Comparison of ENCODE assay signal across 17 cellular contexts in genomic region chr10:13276749-13277394, GRCh38. TPM values are rescaled to one million over a fixed set of nuclear protein-coding genes. Genes with fewer than 3 reads are reported as not detected.
DNase-seq lines count a peak whose midpoint lies in the region; ATAC-seq, FAIRE-seq and TF ChIP-seq lines count a peak whose summit lies in the region.
"Had no signal": no experiment of that assay in that cellular context is flagged by ENCODE, and none has a peak within 500 bp of the region (broad histone marks: within the 10 kb centered on the region; RNA-seq: fewer than 3 reads in every experiment).

No MANE protein-coding gene starts in this region.

- TF ChIP-seq POLR2A in heart left ventricle (IDR thresholded peaks at IDR 0.05) (no peak), K562 (conservative IDR thresholded peaks at IDR 0.05) (no peak), testis (IDR thresholded peaks at IDR 0.05) (no peak)

- H3K27me3 ChIP-seq in cardiac muscle cell (no peaks in the 10 kb centered on the region), heart left ventricle (no peaks in the 10 kb centered on the region), K562 (ENCODE audit: control insufficient read depth in 2 of 2, insufficient read depth in 2 of 2, low read length in 2 of 2) (no peaks in the 10 kb centered on the region), hepatocyte (no peaks in the 10 kb centered on the region), testis (no peaks in the 10 kb centered on the region)
- H3K27me3 ChIP-seq: upper lobe of left lung had no signal

- H3K27ac ChIP-seq in cardiac muscle cell, result no peak overlapping the region
- H3K27ac ChIP-seq in heart left ventricle, result no peak overlapping the region
- H3K27ac ChIP-seq in K562 (ENCODE audit: extremely low read depth, low read depth, low read length), result no peak overlapping the region
- H3K27ac ChIP-seq in hepatocyte, result no peak overlapping the region
- no peak overlapping the region for H3K27ac ChIP-seq in testis
- H3K27ac ChIP-seq: A549, upper lobe of left lung had no signal

- no peaks in the 10 kb centered on the region for H3K9me2 ChIP-seq in hepatocyte (replicated peaks; ENCODE audit: insufficient read depth)

- peak in 1 of 2 experiments; percentile 33; a peak in 2 of 4 replicates for TF ChIP-seq RAD21 in K562 (CRISPR knock-in tag; conservative IDR thresholded peaks at IDR 0.05 in 1 of 2, IDR thresholded peaks at IDR 0.05 in 1 of 2)

- TF ChIP-seq CTCF in cardiac muscle cell (IDR thresholded peaks at IDR 0.05; ENCODE audit: low read depth, low read length), result peak; percentile 33
- peak in 5 of 12 donors; percentile 9 to 31 (median 26) for TF ChIP-seq CTCF in heart left ventricle (IDR thresholded peaks at IDR 0.05)
- peak in 1 of 3 experiments; percentile 24; a peak in 1 of 6 replicates for TF ChIP-seq CTCF in K562 (IDR thresholded peaks at IDR 0.05 in 2 of 3, conservative IDR thresholded peaks at IDR 0.05 in 1 of 3; ENCODE audit: insufficient read depth in 2 of 3, low read depth in 1 of 3, low read length in 3 of 3)
- peak; percentile 34 for TF ChIP-seq CTCF in hepatocyte (IDR thresholded peaks at IDR 0.05; ENCODE audit: poor library complexity)
- peak in 2 of 3 experiments; percentile 9 to 10 for TF ChIP-seq CTCF in testis (IDR thresholded peaks at IDR 0.05)

- H3K4me3 Mint-ChIP-seq in T-cell, result no peak overlapping the region
- H3K4me3 Mint-ChIP-seq: activated naive CD8-positive, alpha-beta T cell treated with anti-CD3 and anti-CD28 coated beads, Interleukin-2, amount 50 U/mL, for 24 hours had no signal

- no peaks in the 10 kb centered on the region for H3K9me3 Mint-ChIP-seq in T-cell
- H3K9me3 Mint-ChIP-seq: activated naive CD8-positive, alpha-beta T cell treated with anti-CD3 and anti-CD28 coated beads, Interleukin-2, amount 50 U/mL, for 24 hours had no signal

- H3K79me2 ChIP-seq in K562 (ENCODE audit: control insufficient read depth, insufficient read depth, low read length) (no peaks in the 10 kb centered on the region), hepatocyte (no peaks in the 10 kb centered on the region)

- H3K9me3 ChIP-seq in cardiac muscle cell (ENCODE audit: low read depth), result no peaks in the 10 kb centered on the region
- no peaks in the 10 kb centered on the region for H3K9me3 ChIP-seq in heart left ventricle
- no peaks in the 10 kb centered on the region for H3K9me3 ChIP-seq in K562 (replicated peaks; ENCODE audit: control insufficient read depth, insufficient read depth, low read depth, low read length)
- no peaks in the 10 kb centered on the region for H3K9me3 ChIP-seq in hepatocyte (ENCODE audit: low read depth)
- H3K9me3 ChIP-seq in testis, result no peaks in the 10 kb centered on the region
- H3K9me3 ChIP-seq: A549, upper lobe of left lung had no signal

- CTCF ChIA-PET in K562 (lab: Yijun Ruan, JAX; ENCODE audit: low intra/inter-chr PET ratio) (no interaction called here), T-cell (lab: Charles Lee) (interaction anchor here in 1 of 2 donors (0.7 kb wide), 1 partner anchor 9 kb away, joined by 6 read pairs; no protein-coding TSS in a partner anchor)

- BruUV-seq in K562 (replicated peaks; lab: Mats Ljungman, UMichigan), result no TSS peak

- H3K4me3 ChIP-seq in cardiac muscle cell, result no peak overlapping the region
- H3K4me3 ChIP-seq in heart left ventricle, result no peak overlapping the region
- H3K4me3 ChIP-seq in K562, result no peak overlapping the region
- H3K4me3 ChIP-seq in hepatocyte, result no peak overlapping the region
- no peak overlapping the region for H3K4me3 ChIP-seq in testis
- H3K4me3 ChIP-seq: A549, lung, upper lobe of left lung had no signal

- no peak overlapping the region for H3K9ac ChIP-seq in K562 (ENCODE audit: insufficient read depth in 1 of 2, low read depth in 2 of 2, low read length in 2 of 2)

- ATAC-seq in heart left ventricle, result no peak
- no peak; the same call in 2 of the 3 replicates for ATAC-seq in K562
- no peak for ATAC-seq in T-cell (replicated peaks in 1 of 4)
- ATAC-seq: A549; activated naive CD8-positive, alpha-beta T cell treated with anti-CD3 and anti-CD28 coated beads, Interleukin-2, amount 50 U/mL, for 24 hours had no signal

- no peak for TF ChIP-seq EP300 in K562 (IDR thresholded peaks at IDR 0.05; ENCODE audit: low read length)

- in situ Hi-C loops in K562 (cut with MboI), result no loop called here

- no peaks in the 10 kb centered on the region for H3K27me3 Mint-ChIP-seq in T-cell
- H3K27me3 Mint-ChIP-seq: activated naive CD8-positive, alpha-beta T cell treated with anti-CD3 and anti-CD28 coated beads, Interleukin-2, amount 50 U/mL, for 24 hours had no signal

- DNase-seq in cardiac muscle cell (ENCODE audit: low read depth in 1 of 2, low spot score in 1 of 2) (peak in 1 of 2 donors; percentile 52), heart left ventricle (no peak), K562 (ENCODE audit: extremely low read depth in 1 of 4, low spot score in 3 of 4) (no peak), hepatocyte (ENCODE audit: low spot score) (no peak), testis (peak; percentile 20), foreskin melanocyte (no peak), T-cell (no peak)
- DNase-seq in stimulated activated CD4-positive, alpha-beta T cell treated with anti-CD3 and anti-CD28 coated beads, Interleukin-2, amount 100 ng/mL, for 48 hours, result no peak
- DNase-seq: activated naive CD8-positive, alpha-beta T cell treated with anti-CD3 and anti-CD28 coated beads, Interleukin-2, amount 50 U/mL, for 24 hours; NCI-H2029; NCI-H774; nucleus accumbens; SHP77; stimulated activated CD4-positive, alpha-beta T cell treated with anti-CD3 and anti-CD28 coated beads, Interleukin-15, amount 100 ng/mL, for 24 hours; upper lobe of left lung had no signal

- H3K9me1 ChIP-seq in K562 (ENCODE audit: control insufficient read depth, insufficient read depth, low read length), result no peaks in the 10 kb centered on the region

- intact Hi-C loops in heart left ventricle (cut with DNase I), result loop anchor here in 1 of 10 donors (10.0 kb wide), 1 partner anchor 112 kb away; the partner anchor contains the start of gene MCM10
- intact Hi-C loops in K562 (cut with micrococcal nuclease), result loop anchor here (10.0 kb wide), 2 partner anchors 52 to 112 kb away; partner anchors contain the start of gene MCM10
- intact Hi-C loops in testis (cut with DNase I; ENCODE audit: low total_unique reads), result no loop called here

- H3K4me2 ChIP-seq in K562 (ENCODE audit: insufficient read depth, low read length), result no peak overlapping the region
- H3K4me2 ChIP-seq in hepatocyte, result no peak overlapping the region
- H3K4me2 ChIP-seq: A549 had no signal

- FAIRE-seq in K562 (lab: Jason Lieb, UNC), result no peak
- FAIRE-seq: A549 had no signal

- H3K27ac Mint-ChIP-seq in T-cell, result no peak overlapping the region
- H3K27ac Mint-ChIP-seq: activated naive CD8-positive, alpha-beta T cell treated with anti-CD3 and anti-CD28 coated beads, Interleukin-2, amount 50 U/mL, for 24 hours had no signal

- H3K4me1 Mint-ChIP-seq in T-cell, result peaks cover under 1 to 1% (median under 1%) of the 10 kb centered on the region in 3 donors
- H3K4me1 Mint-ChIP-seq: activated naive CD8-positive, alpha-beta T cell treated with anti-CD3 and anti-CD28 coated beads, Interleukin-2, amount 50 U/mL, for 24 hours had no signal

- peaks cover 12% of the 10 kb centered on the region for H3K36me3 Mint-ChIP-seq in T-cell

- H3K4me1 ChIP-seq in cardiac muscle cell (ENCODE audit: low read depth) (no peaks in the 10 kb centered on the region), heart left ventricle (peaks cover 0 to 10% (median 1%) of the 10 kb centered on the region in 12 donors), K562 (replicated peaks in 1 of 2; ENCODE audit: control insufficient read depth in 2 of 2, insufficient read depth in 2 of 2, low read length in 2 of 2) (peaks cover 4 to 6% of the 10 kb centered on the region in 2 experiments; a peak in 3 of 5 replicates), hepatocyte (ENCODE audit: insufficient read depth) (no peaks in the 10 kb centered on the region), testis (no peaks in the 10 kb centered on the region)
- H3K4me1 ChIP-seq: A549, upper lobe of left lung had no signal

- H3K36me3 ChIP-seq in cardiac muscle cell (peaks cover 4% of the 10 kb centered on the region), heart left ventricle (peaks cover 2 to 50% (median 41%) of the 10 kb centered on the region in 9 donors), K562 (ENCODE audit: control insufficient read depth, insufficient read depth, low read length) (no peaks in the 10 kb centered on the region), hepatocyte (replicated peaks; ENCODE audit: insufficient read depth, low read depth) (no peaks in the 10 kb centered on the region), testis (ENCODE audit: low read depth, missing control alignments) (no peaks in the 10 kb centered on the region)

- H4K20me1 ChIP-seq in K562 (replicated peaks; ENCODE audit: control insufficient read depth, insufficient read depth, low read length) (no peaks in the 10 kb centered on the region), hepatocyte (ENCODE audit: insufficient read depth, poor library complexity, severe bottlenecking) (no peaks in the 10 kb centered on the region)

- POLR2A ChIA-PET in K562 (lab: Yijun Ruan, JAX) (interaction anchor here (0.8 kb wide), 1 partner anchor 57 kb away, joined by 3 read pairs; no protein-coding TSS in a partner anchor), T-cell (lab: Charles Lee) (interaction anchor here in 1 of 2 donors (0.6 kb wide), 1 partner anchor 12 kb away, joined by 10 read pairs; no protein-coding TSS in a partner anchor)

- WGBS in heart left ventricle, 4 donors, result 47 to 63% (median 54%) methylated on average over 4 of the region's 4 CpGs
- 38% methylated on average over 4 of the region's 4 CpGs for WGBS in K562 (ENCODE audit: insufficient coverage, low coverage, missing lambda C conversion rate)
- WGBS in hepatocyte (ENCODE audit: low lambda C conversion rate, missing lambda C conversion rate), result 76% methylated on average over 4 of the region's 4 CpGs
- 44 to 56% methylated on average over 4 of the region's 4 CpGs for WGBS in testis, 2 donors

- H2AFZ ChIP-seq in K562 (ENCODE audit: low read depth, low read length) (0 out of 2 replicates have a peak overlapping the region, but pooled peaks have one; percentile 16), hepatocyte (no peak overlapping the region)

RNA-seq across cellular contexts. Expression of gene PHYH, which starts 23.0 kb away (rescaled TPM):
- 23.1 and 26.4 TPM in 2 replicates for total RNA-seq in cardiac muscle cell
- 40.9 and 53.3 TPM in 2 replicates for polyA plus RNA-seq in cardiac muscle cell
- 100 to 1,000 TPM in 7 of 9 donors, 10 to 100 TPM in 2; 70.9 to 181 (median 157) TPM for total RNA-seq in heart left ventricle
- polyA plus RNA-seq in heart left ventricle, result 100 to 1,000 TPM in 1 of 2 donors, 10 to 100 TPM in 1; 58.1 to 124 TPM
- 2.6 and 4.8 TPM in 2 replicates for total RNA-seq in K562 (2011; cell fraction: chromatin; rRNA removed; ENCODE audit: low replicate concordance)
- total RNA-seq in K562 (2011; cell fraction: nucleolus; rRNA removed), result 1.1 and 1.8 TPM in 2 replicates
- total RNA-seq in K562 (2011; cell fraction: nucleoplasm; rRNA removed), result 2.4 and 2.8 TPM in 2 replicates
- total RNA-seq in K562 (2014; rRNA removed), result 3.7 and 3.8 TPM in 2 replicates
- 4.0 and 4.4 TPM in 2 replicates for total RNA-seq in K562 (2014; rRNA removed; fragmentation: Illumina TruSeq; extraction: Trizol)
- total RNA-seq in K562 (2015; rRNA removed; fragmentation: Illumina TruSeq; extraction: Trizol), result 5.4 and 6.1 TPM in 2 replicates
- 4.9 and 5.2 TPM in 2 replicates for total RNA-seq in K562 (2021)
- polyA plus RNA-seq in K562 (2011; rRNA removed), result 5.7 and 6.1 TPM in 2 replicates
- polyA plus RNA-seq in K562 (2011; cell fraction: cytosol; rRNA removed), result 4.8 and 5.3 TPM in 2 replicates
- polyA plus RNA-seq in K562 (2011; cell fraction: nucleus; rRNA removed), result 2.5 and 3.2 TPM in 2 replicates
- 7.6 and 14.7 TPM in 2 replicates for polyA plus RNA-seq in K562 (2012)
- 5.8 and 6.5 TPM in 2 replicates for polyA plus RNA-seq in K562 (2014; fragmentation: Illumina TruSeq; extraction: Trizol)
- polyA plus RNA-seq in K562 (2014; fragmentation: Nextera tagmentation; extraction: Ambion mirVana), result 1 to 10 TPM; 6.3 to 6.9 TPM
- polyA plus RNA-seq in K562 (2014; rRNA removed), result 4.2 and 6.2 TPM in 2 replicates
- polyA minus RNA-seq in K562 (2011; rRNA and poly(A)+ RNA removed), result 2.0 and 2.5 TPM in 2 replicates
- 1.0 and 2.8 TPM in 2 replicates for polyA minus RNA-seq in K562 (2011; cell fraction: cytosol; rRNA and poly(A)+ RNA removed)
- 0.81 and 1.00 TPM in 2 replicates for polyA minus RNA-seq in K562 (2011; cell fraction: nucleus; rRNA and poly(A)+ RNA removed)
- total RNA-seq in hepatocyte, result 50.1 and 62.3 TPM in 2 replicates
- 64.0 and 83.7 TPM in 2 replicates for polyA plus RNA-seq in hepatocyte
- total RNA-seq in testis, result 10 to 100 TPM; 27.2 to 33.1 TPM
- polyA plus RNA-seq in testis (ENCODE audit: insufficient read depth, low read depth, low replicate concordance), result 31.1 TPM
- total RNA-seq in T-cell, result 10 to 100 TPM in 2 of 5 donors, 1 to 10 TPM in 3; 9.3 to 10.9 (median 9.8) TPM

RNA-seq across cellular contexts. Expression of gene UCMA, which starts 42.7 kb away (rescaled TPM):
- not detected in 2 replicates for total RNA-seq in cardiac muscle cell
- polyA plus RNA-seq in cardiac muscle cell, result not detected in 2 replicates
- total RNA-seq in heart left ventricle, result under 1 TPM in 1 of 9 donors, not detected in 8; 0.38 TPM
- polyA plus RNA-seq in heart left ventricle, result not detected
- total RNA-seq in K562 (2011; cell fraction: chromatin; rRNA removed; ENCODE audit: low replicate concordance), result not detected in 2 replicates
- total RNA-seq in K562 (2011; cell fraction: nucleolus; rRNA removed), result not detected in 2 replicates
- not detected in 2 replicates for total RNA-seq in K562 (2011; cell fraction: nucleoplasm; rRNA removed)
- total RNA-seq in K562 (2014; rRNA removed), result not detected in 2 replicates
- total RNA-seq in K562 (2014; rRNA removed; fragmentation: Illumina TruSeq; extraction: Trizol), result not detected in 2 replicates
- total RNA-seq in K562 (2015; rRNA removed; fragmentation: Illumina TruSeq; extraction: Trizol), result not detected in 2 replicates
- not detected in 2 replicates for total RNA-seq in K562 (2021)
- polyA plus RNA-seq in K562 (2011; rRNA removed), result not detected in 2 replicates
- not detected in 2 replicates for polyA plus RNA-seq in K562 (2011; cell fraction: cytosol; rRNA removed)
- not detected in 2 replicates for polyA plus RNA-seq in K562 (2011; cell fraction: nucleus; rRNA removed)
- not detected in 2 replicates for polyA plus RNA-seq in K562 (2012)
- polyA plus RNA-seq in K562 (2014; fragmentation: Illumina TruSeq; extraction: Trizol), result not detected in 2 replicates
- not detected for polyA plus RNA-seq in K562 (2014; fragmentation: Nextera tagmentation; extraction: Ambion mirVana)
- polyA plus RNA-seq in K562 (2014; rRNA removed), result not detected in 2 replicates
- not detected in 2 replicates for polyA minus RNA-seq in K562 (2011; rRNA and poly(A)+ RNA removed)
- polyA minus RNA-seq in K562 (2011; cell fraction: cytosol; rRNA and poly(A)+ RNA removed), result not detected in 2 replicates
- not detected in 2 replicates for polyA minus RNA-seq in K562 (2011; cell fraction: nucleus; rRNA and poly(A)+ RNA removed)
- total RNA-seq in hepatocyte, result not detected in 2 replicates
- polyA plus RNA-seq in hepatocyte, result not detected in 2 replicates
- total RNA-seq in testis, result under 1 TPM in 1 of 2 donors, not detected in 1; 0.43 TPM
- not detected for polyA plus RNA-seq in testis (ENCODE audit: insufficient read depth, low read depth, low replicate concordance)
- not detected for total RNA-seq in T-cell
- total RNA-seq: upper lobe of left lung had no signal
- polyA plus RNA-seq: A549, lung had no signal
